In genomic region chr16:1983544-1984346, GRCh38 we compare ENCODE assay signal across 1 cellular context.
TF ChIP-seq lines count a peak whose summit lies in the region.

Gene GFER, plus strand, starts transcription at chr16:1984193. Its CDS starts 26 bp downstream, at chr16:1984219.

TF ChIP-seq in HepG2, 621 proteins besides CTCF, POLR2A, EP300 and RAD21 (continued from another document and continues in another):
- TF ChIP-seq HNF1B (CRISPR knock-in tag; IDR thresholded peaks at IDR 0.05): peak; percentile 43; the same call in 1 of the 2 replicates
- peak; percentile 89; the same call in 1 of the 2 replicates for TF ChIP-seq ZGPAT (CRISPR knock-in tag; IDR thresholded peaks at IDR 0.05)
- TF ChIP-seq NFYB (CRISPR knock-in tag; IDR thresholded peaks at IDR 0.05): peak; percentile 12
- peak; percentile 37; the same call in 1 of the 2 replicates for TF ChIP-seq BRCA1 (CRISPR knock-in tag; IDR thresholded peaks at IDR 0.05)
- TF ChIP-seq ZNF616 (CRISPR knock-in tag; IDR thresholded peaks at IDR 0.05; ENCODE audit: low read depth): no peak
- no peak for TF ChIP-seq SYNCRIP (IDR thresholded peaks at IDR 0.05; ENCODE audit: insufficient read depth, low read depth, low read length)
- TF ChIP-seq SUZ12 (IDR thresholded peaks at IDR 0.05; ENCODE audit: low read depth, low read length): peak; percentile 32; the same call in 1 of the 2 replicates
- peak; percentile 47; the same call in 1 of the 2 replicates for TF ChIP-seq ZNF441 (CRISPR knock-in tag; IDR thresholded peaks at IDR 0.05; ENCODE audit: borderline replicate concordance)
- peak; percentile 69; the same call in 1 of the 2 replicates for TF ChIP-seq SAFB2 (CRISPR knock-in tag; IDR thresholded peaks at IDR 0.05; ENCODE audit: borderline replicate concordance, low read depth)
- no peak for TF ChIP-seq CHCHD3 (CRISPR knock-in tag; IDR thresholded peaks at IDR 0.05)
- TF ChIP-seq PPARG (CRISPR knock-in tag; conservative IDR thresholded peaks at IDR 0.05): no peak
- peak; percentile 29 for TF ChIP-seq ZEB1 (IDR thresholded peaks at IDR 0.05; ENCODE audit: insufficient replicate concordance, low read depth)
- 0 out of 2 replicates have a peak, but pooled peaks have one; percentile 67 for TF ChIP-seq EED (CRISPR knock-in tag; IDR thresholded peaks at IDR 0.05)
- TF ChIP-seq ZNF280B (CRISPR knock-in tag; IDR thresholded peaks at IDR 0.05; ENCODE audit: borderline replicate concordance): peak; percentile 81
- TF ChIP-seq NR2F6 (IDR thresholded peaks at IDR 0.05): peak; percentile 95
- peak; percentile 100 for TF ChIP-seq NR2F6 (CRISPR knock-in tag; IDR thresholded peaks at IDR 0.05)
- no peak for TF ChIP-seq MAF1 (CRISPR knock-in tag; IDR thresholded peaks at IDR 0.05; ENCODE audit: borderline replicate concordance)
- TF ChIP-seq ZNF256 (CRISPR knock-in tag; conservative IDR thresholded peaks at IDR 0.05): no peak
- TF ChIP-seq HMGXB4 (CRISPR knock-in tag; IDR thresholded peaks at IDR 0.05; ENCODE audit: borderline replicate concordance in 1 of 2, low read depth in 1 of 2): peak; percentile 67 to 78; a peak in 3 of 4 replicates
- TF ChIP-seq MXD1 (CRISPR knock-in tag; IDR thresholded peaks at IDR 0.05): peak; percentile 83; the same call in 1 of the 2 replicates
- no peak for TF ChIP-seq ZNF260 (CRISPR knock-in tag; IDR thresholded peaks at IDR 0.05; ENCODE audit: borderline replicate concordance, low read depth)
- peak; percentile 56; the same call in 1 of the 2 replicates for TF ChIP-seq ARHGAP35 (CRISPR knock-in tag; IDR thresholded peaks at IDR 0.05; ENCODE audit: borderline replicate concordance)
- peak; percentile 52 for TF ChIP-seq SALL1 (CRISPR knock-in tag; IDR thresholded peaks at IDR 0.05)
- no peak for TF ChIP-seq ZNF224 (CRISPR knock-in tag; IDR thresholded peaks at IDR 0.05)
- TF ChIP-seq MEIS1 (CRISPR knock-in tag; IDR thresholded peaks at IDR 0.05; ENCODE audit: borderline replicate concordance): 0 out of 2 replicates have a peak, but pooled peaks have one; percentile 41
- TF ChIP-seq CENPBD1 (CRISPR knock-in tag; IDR thresholded peaks at IDR 0.05; ENCODE audit: borderline replicate concordance, low read depth): no peak; the same call in 1 of the 2 replicates
- TF ChIP-seq ZNF556 (CRISPR knock-in tag; IDR thresholded peaks at IDR 0.05; ENCODE audit: borderline replicate concordance): 0 out of 2 replicates have a peak, but pooled peaks have one; percentile 19
- TF ChIP-seq ZNF546 (CRISPR knock-in tag; conservative IDR thresholded peaks at IDR 0.05): peak; percentile 82
- no peak for TF ChIP-seq ZBTB46 (CRISPR knock-in tag; IDR thresholded peaks at IDR 0.05; ENCODE audit: borderline replicate concordance)
- no peak for TF ChIP-seq CBX1 (IDR thresholded peaks at IDR 0.05; ENCODE audit: low read depth)
- TF ChIP-seq ZNF12 (CRISPR knock-in tag; IDR thresholded peaks at IDR 0.05): no peak
- TF ChIP-seq ZNF800 (CRISPR knock-in tag; IDR thresholded peaks at IDR 0.05): peak; percentile 98
- no peak for TF ChIP-seq ZNF10 (CRISPR knock-in tag; IDR thresholded peaks at IDR 0.05; ENCODE audit: borderline replicate concordance, low read depth)
- TF ChIP-seq POGZ (CRISPR knock-in tag; IDR thresholded peaks at IDR 0.05): peak; percentile 25; the same call in 1 of the 2 replicates
- TF ChIP-seq ZBTB40 (IDR thresholded peaks at IDR 0.05): no peak
- no peak; the same call in 1 of the 2 replicates for TF ChIP-seq ZBTB40 (CRISPR knock-in tag; IDR thresholded peaks at IDR 0.05)
- TF ChIP-seq ZBTB38 (CRISPR knock-in tag; IDR thresholded peaks at IDR 0.05): peak; percentile 40
- peak; percentile 18; the same call in 1 of the 2 replicates for TF ChIP-seq IRF2 (CRISPR knock-in tag; IDR thresholded peaks at IDR 0.05)
- no peak for TF ChIP-seq SOX6 (IDR thresholded peaks at IDR 0.05)
- TF ChIP-seq SOX6 (CRISPR knock-in tag; IDR thresholded peaks at IDR 0.05): peak; percentile 59; the same call in 1 of the 2 replicates
- no peak for TF ChIP-seq SOX5 (CRISPR knock-in tag; IDR thresholded peaks at IDR 0.05; ENCODE audit: borderline replicate concordance)
- TF ChIP-seq ZNF772 (CRISPR knock-in tag; IDR thresholded peaks at IDR 0.05): 0 out of 2 replicates have a peak, but pooled peaks have one; percentile 68
- TF ChIP-seq ZNF564 (CRISPR knock-in tag; IDR thresholded peaks at IDR 0.05): peak; percentile 87
